8 cellular contexts compared by ENCODE assay signal in genomic region chr19:2428027-2428690, GRCh38. TPM values are rescaled to one million over a fixed set of nuclear protein-coding genes. Genes with fewer than 3 reads are reported as not detected.
DNase-seq lines count a peak whose midpoint lies in the region; ATAC-seq, FAIRE-seq and TF ChIP-seq lines count a peak whose summit lies in the region.

No MANE protein-coding gene starts in this region.

- no peak for FAIRE-seq in GM12892 (lab: Jason Lieb, UNC)

- H3K4me3 ChIP-seq in muscle layer of colon (ENCODE audit: low read depth in 1 of 2, low read length in 2 of 2) = peak overlapping the region; percentile 78 to 88

- ATAC-seq in HG03280 (IDR thresholded peaks at IDR 0.05; ENCODE audit: unreplicated experiment) (no peak), GM18907 (IDR thresholded peaks at IDR 0.05; ENCODE audit: unreplicated experiment) (no peak)

- peak overlapping the region; percentile 94 for H3K27ac Mint-ChIP-seq in endothelial cell (ENCODE audit: unreplicated experiment)

- DNase-seq in NCI-H2081 (lab: John Stamatoyannopoulos, UW) = peak; percentile 5 to 22
- DNase-seq in NCI-H2081 treated with DMSO at 0.1 percent for 48 hours (lab: John Stamatoyannopoulos, UW) = no peak
- peak; percentile 57 for DNase-seq in RPMI8226
- peak; percentile 34 for DNase-seq in endothelial cell (ENCODE audit: low spot score)
- DNase-seq in GM12892 (ENCODE audit: insufficient read length) = no peak

- peak overlapping the region; percentile 96 for H3K4me3 Mint-ChIP-seq in endothelial cell (ENCODE audit: unreplicated experiment)

- peak overlapping the region; percentile 7 for H3K9ac ChIP-seq in muscle layer of colon (ENCODE audit: low read length)

- H3K27me3 Mint-ChIP-seq in endothelial cell (ENCODE audit: unreplicated experiment) = peaks cover 9% of the 10 kb centered on the region

- H3K36me3 ChIP-seq in muscle layer of colon (ENCODE audit: insufficient read depth, low read length) = peaks cover 8% of the 10 kb centered on the region

- no peaks in the 10 kb centered on the region for H3K9me3 ChIP-seq in muscle layer of colon (ENCODE audit: low read length)

- TF ChIP-seq CTCF in endothelial cell (IDR thresholded peaks at IDR 0.05; ENCODE audit: unreplicated experiment) = no peak

- no peaks in the 10 kb centered on the region for H3K9me3 Mint-ChIP-seq in endothelial cell (ENCODE audit: unreplicated experiment)

- peaks cover 29% of the 10 kb centered on the region for H3K4me1 ChIP-seq in muscle layer of colon (ENCODE audit: insufficient read depth, low read length)

- peak overlapping the region; percentile 91 for H3K27ac ChIP-seq in muscle layer of colon (ENCODE audit: low read depth, low read length)

- peaks cover 10% of the 10 kb centered on the region for H3K4me1 Mint-ChIP-seq in endothelial cell (ENCODE audit: unreplicated experiment)

- H3K36me3 Mint-ChIP-seq in endothelial cell (ENCODE audit: low read depth, unreplicated experiment) = peaks cover 15% of the 10 kb centered on the region

- no peak for TF ChIP-seq POLR2A in GM12892 (IDR thresholded peaks at IDR 0.05; ENCODE audit: low read depth, low read length)

- H3K27me3 ChIP-seq in muscle layer of colon (ENCODE audit: control insufficient read depth in 1 of 2, insufficient read depth in 2 of 2, low read length in 2 of 2) = no peaks in the 10 kb centered on the region

RNA-seq across cellular contexts. Expression of gene TIMM13, which starts 0.8 kb away (rescaled TPM):
- total RNA-seq in endothelial cell (ENCODE audit: unreplicated experiment) = 117 TPM
- 16.9 TPM for polyA plus RNA-seq in GM12892 (2012; ENCODE audit: missing spikeins)

RNA-seq across cellular contexts. Expression of gene LMNB2, which starts 28.6 kb away (rescaled TPM):
- 49.6 TPM for total RNA-seq in endothelial cell (ENCODE audit: unreplicated experiment)
- 30.5 TPM for polyA plus RNA-seq in GM12892 (2012; ENCODE audit: missing spikeins)

RNA-seq across cellular contexts. Expression of gene GADD45B, which starts 47.8 kb away (rescaled TPM):
- total RNA-seq in endothelial cell (ENCODE audit: unreplicated experiment) = 1.2 TPM
- 68.1 TPM for polyA plus RNA-seq in GM12892 (2012; ENCODE audit: missing spikeins)

Comparison
In these comparisons a context has a peak if more than half of its experiments do, and no peak if none do; other contexts are left out.
1. DNase-seq: peak in NCI-H2081 (2 of 2), RPMI8226 (single experiment) and endothelial cell (single experiment); none in NCI-H2081 treated with DMSO at 0.1 percent for 48 hours (single experiment) and GM12892 (single experiment).